Comparison of ENCODE assay signal across 18 cellular contexts in the genomic region with DNA sequence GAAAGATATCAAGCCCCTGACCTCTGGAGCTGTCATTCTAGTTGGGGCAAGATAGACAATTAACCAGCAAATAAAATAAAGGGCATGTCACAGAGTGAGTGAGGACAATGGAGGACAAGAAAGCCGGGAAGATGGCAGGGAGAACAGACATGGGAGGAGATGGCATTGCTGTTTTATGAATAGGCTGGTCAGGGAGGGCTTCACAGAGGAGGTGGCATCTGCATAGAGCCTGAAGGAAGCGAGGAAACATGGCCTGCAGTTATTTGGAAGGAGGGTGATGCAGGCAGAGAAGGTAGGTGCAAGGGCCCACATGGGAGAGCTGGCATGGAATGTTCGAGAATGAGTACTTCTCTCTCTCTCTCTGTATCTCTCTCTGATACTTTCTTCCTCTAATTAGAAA.
DNase-seq lines count a peak whose midpoint lies in the region; ATAC-seq and TF ChIP-seq lines count a peak whose summit lies in the region.
"Had no signal": no experiment of that assay in that cellular context is flagged by ENCODE, and none has a peak within 500 bp of the region (broad histone marks: within the 10 kb centered on the region; RNA-seq: fewer than 3 reads in every experiment).

No MANE protein-coding gene starts in this region.

- TF ChIP-seq CTCF in chondrocyte (IDR thresholded peaks at IDR 0.05) (no peak), osteocyte (IDR thresholded peaks at IDR 0.05) (no peak), glutamatergic neuron (IDR thresholded peaks at IDR 0.05; ENCODE audit: partially characterized antibody, unreplicated experiment) (no peak)

- no peaks in the 10 kb centered on the region for H3K27me3 Mint-ChIP-seq in CD4-positive, CD25-positive, alpha-beta regulatory T cell
- peaks cover 13% of the 10 kb centered on the region for H3K27me3 Mint-ChIP-seq in chondrocyte (ENCODE audit: low read depth)
- peaks cover 5% of the 10 kb centered on the region for H3K27me3 Mint-ChIP-seq in osteocyte (ENCODE audit: unreplicated experiment)
- peaks cover 2% of the 10 kb centered on the region for H3K27me3 Mint-ChIP-seq in glutamatergic neuron (ENCODE audit: unreplicated experiment)
- H3K27me3 Mint-ChIP-seq: IgD-negative memory B cell had no signal

- H3K27ac ChIP-seq in CD4-positive, CD25-positive, alpha-beta regulatory T cell (ENCODE audit: insufficient read depth, low read length, poor library complexity, severe bottlenecking), result no peak overlapping the region
- H3K27ac ChIP-seq: BLaER1, GM23248 had no signal

- no peaks in the 10 kb centered on the region for H3K36me3 ChIP-seq in CD4-positive, CD25-positive, alpha-beta regulatory T cell (ENCODE audit: control insufficient read depth, insufficient read depth, low read length)
- H3K36me3 ChIP-seq: BLaER1, HAP-1 had no signal

- H3K4me1 Mint-ChIP-seq in CD4-positive, CD25-positive, alpha-beta regulatory T cell, result peaks cover 0 to 4% (median 0%) of the 10 kb centered on the region in 4 donors
- H3K4me1 Mint-ChIP-seq in chondrocyte (ENCODE audit: low read depth), result no peaks in the 10 kb centered on the region
- H3K4me1 Mint-ChIP-seq in osteocyte (ENCODE audit: unreplicated experiment), result no peaks in the 10 kb centered on the region
- H3K4me1 Mint-ChIP-seq in glutamatergic neuron (ENCODE audit: low read depth, unreplicated experiment), result no peaks in the 10 kb centered on the region
- H3K4me1 Mint-ChIP-seq: CD8-positive, alpha-beta memory T cell; IgD-negative memory B cell had no signal

- DNase-seq in CD4-positive, CD25-positive, alpha-beta regulatory T cell, result no peak
- no peak for DNase-seq in chondrocyte (ENCODE audit: low spot score)
- DNase-seq in osteocyte (ENCODE audit: extremely low spot score, unreplicated experiment), result peak; percentile 13
- no peak for DNase-seq in cortex of kidney (lab: John Stamatoyannopoulos, UW)
- no peak for DNase-seq in glutamatergic neuron
- DNase-seq in NOMO-1 treated with dmso at 0.1 percent for 144 hours (lab: John Stamatoyannopoulos, UW; ENCODE audit: unreplicated experiment), result no peak
- DNase-seq: CD8-positive, alpha-beta memory T cell; COR-L47; DMS 273 treated with DMSO at 0.1 percent for 48 hours; DMS53; DND-41; EL; GM23248 had no signal

- no peaks in the 10 kb centered on the region for H3K9me3 ChIP-seq in CD4-positive, CD25-positive, alpha-beta regulatory T cell (ENCODE audit: control insufficient read depth in 2 of 2, low read length in 2 of 2)
- H3K9me3 ChIP-seq: BLaER1, HAP-1 had no signal

- no peaks in the 10 kb centered on the region for H3K4me1 ChIP-seq in CD4-positive, CD25-positive, alpha-beta regulatory T cell (ENCODE audit: control insufficient read depth, insufficient read depth, low read length, poor library complexity, severe bottlenecking)
- H3K4me1 ChIP-seq: BLaER1, HAP-1 had no signal

- peaks cover 6% of the 10 kb centered on the region for H3K36me3 Mint-ChIP-seq in CD4-positive, CD25-positive, alpha-beta regulatory T cell
- H3K36me3 Mint-ChIP-seq in chondrocyte (ENCODE audit: low read depth) (peaks cover 8% of the 10 kb centered on the region), osteocyte (ENCODE audit: unreplicated experiment) (no peaks in the 10 kb centered on the region), glutamatergic neuron (ENCODE audit: unreplicated experiment) (peaks cover 4% of the 10 kb centered on the region)

- peaks cover 0 to 1% (median 0%) of the 10 kb centered on the region in 7 donors for H3K9me3 Mint-ChIP-seq in CD4-positive, CD25-positive, alpha-beta regulatory T cell
- H3K9me3 Mint-ChIP-seq in chondrocyte (ENCODE audit: low read depth) (no peaks in the 10 kb centered on the region), osteocyte (ENCODE audit: unreplicated experiment) (no peaks in the 10 kb centered on the region), glutamatergic neuron (ENCODE audit: unreplicated experiment) (no peaks in the 10 kb centered on the region)
- H3K9me3 Mint-ChIP-seq: CD8-positive, alpha-beta memory T cell; IgD-negative memory B cell had no signal

- no peak overlapping the region for H3K4me3 Mint-ChIP-seq in CD4-positive, CD25-positive, alpha-beta regulatory T cell
- no peak overlapping the region for H3K4me3 Mint-ChIP-seq in chondrocyte (ENCODE audit: unreplicated experiment)
- H3K4me3 Mint-ChIP-seq in osteocyte (ENCODE audit: unreplicated experiment), result no peak overlapping the region
- no peak overlapping the region for H3K4me3 Mint-ChIP-seq in glutamatergic neuron (ENCODE audit: unreplicated experiment)
- H3K4me3 Mint-ChIP-seq: CD8-positive, alpha-beta memory T cell; IgD-negative memory B cell had no signal

- ATAC-seq in CD4-positive, CD25-positive, alpha-beta regulatory T cell (ENCODE audit: low read depth in 2 of 2), result no peak
- ATAC-seq: GM12878, HepG2 had no signal

- H3K27me3 ChIP-seq in CD4-positive, CD25-positive, alpha-beta regulatory T cell (ENCODE audit: control insufficient read depth, insufficient read depth, low read length), result no peaks in the 10 kb centered on the region
- H3K27me3 ChIP-seq: BLaER1 had no signal

- no peak overlapping the region for H3K4me3 ChIP-seq in CD4-positive, CD25-positive, alpha-beta regulatory T cell (ENCODE audit: low read depth, low read length)
- H3K4me3 ChIP-seq: BLaER1, GM12878, GM23248, HAP-1 had no signal

- H3K27ac Mint-ChIP-seq in CD4-positive, CD25-positive, alpha-beta regulatory T cell, result peak overlapping the region in 2 of 3 donors; percentile 5 to 16
- H3K27ac Mint-ChIP-seq in chondrocyte (ENCODE audit: unreplicated experiment) (peak overlapping the region; percentile 19), osteocyte (ENCODE audit: unreplicated experiment) (no peak overlapping the region), glutamatergic neuron (ENCODE audit: unreplicated experiment) (no peak overlapping the region)
- H3K27ac Mint-ChIP-seq: IgD-negative memory B cell had no signal

Comparison
In these comparisons a context has a peak if more than half of its experiments do, and no peak if none do; other contexts are left out.
1. H3K27ac Mint-ChIP-seq: peak in CD4-positive, CD25-positive, alpha-beta regulatory T cell (2 of 3) and chondrocyte (single experiment); none in osteocyte (single experiment) and glutamatergic neuron (single experiment).